Comparison of ENCODE assay signal across 26 cellular contexts in genomic region chr19:38759590-38760003, GRCh38. TPM values are rescaled to one million over a fixed set of nuclear protein-coding genes. Genes with fewer than 3 reads are reported as not detected.
DNase-seq lines count a peak whose midpoint lies in the region; ATAC-seq and TF ChIP-seq lines count a peak whose summit lies in the region.
"Had no signal": no experiment of that assay in that cellular context is flagged by ENCODE, and none has a peak within 500 bp of the region (broad histone marks: within the 10 kb centered on the region; RNA-seq: fewer than 3 reads in every experiment).

No MANE protein-coding gene starts in this region.

- H2AFZ ChIP-seq in hepatocyte, result no peak overlapping the region

- in situ Hi-C loops in SK-MEL-5 (cut with HindIII; ENCODE audit: low pct_unique_long_range_greater_than_20kb, low sequenced_read_pairs), result no loop called here

- whole genome bisulfite sequencing in hepatocyte (ENCODE audit: low lambda C conversion rate, missing lambda C conversion rate), result 69% methylated on average over 10 of the region's 10 CpGs

- peaks cover 2% of the 10 kb centered on the region for H3K79me2 ChIP-seq in hepatocyte

- DNase-seq in Calu3, result peak; percentile 79
- DNase-seq in SK-MEL-5 (ENCODE audit: low read depth, low spot score), result peak; percentile 80
- peak; percentile 40 for DNase-seq in hepatocyte (ENCODE audit: low spot score)
- DNase-seq in renal cortical epithelial cell (ENCODE audit: low read depth), result peak; percentile 94
- DNase-seq in activated gamma-delta T cell (lab: John Stamatoyannopoulos, UW), result no peak
- DNase-seq in caudate nucleus (lab: John Stamatoyannopoulos, UW), result no peak
- no peak for DNase-seq in NCI-H2029 (lab: John Stamatoyannopoulos, UW)
- DNase-seq: ACHN; activated CD4-positive, alpha-beta T cell treated with anti-CD3 and anti-CD28 coated beads for 1 hour; amniotic stem cell; effector memory CD4-positive, alpha-beta T cell; heart left ventricle; NCI-H1694 treated with DMSO at 0.1 percent for 48 hours; NCI-H2227 treated with DMSO at 0.1 percent for 48 hours; NK-92 treated with Interleukin-12 subunit alpha and Interleukin-12 subunit beta, amount 100 ng/mL, for 24 hours; SIG-M5; T1000 had no signal

- BruUV-seq in Calu3 (replicated peaks; lab: Mats Ljungman, UMichigan), result no TSS peak

- peaks cover 3% of the 10 kb centered on the region for H3K9me3 Mint-ChIP-seq in Calu3 (ENCODE audit: low read depth, unreplicated experiment)
- H3K9me3 Mint-ChIP-seq: central memory CD8-positive, alpha-beta T cell; stimulated activated effector memory CD8-positive, alpha-beta T cell treated with anti-CD3 and anti-CD28 coated beads, Interleukin-12 subunit alpha, Interleukin-12 subunit beta, amount 100 ng/mL, for 72 hours had no signal

- H3K36me3 Mint-ChIP-seq in Calu3 (ENCODE audit: insufficient read depth, unreplicated experiment), result peaks cover 46% of the 10 kb centered on the region
- H3K36me3 Mint-ChIP-seq: stimulated activated effector memory CD8-positive, alpha-beta T cell treated with anti-CD3 and anti-CD28 coated beads, Interleukin-12 subunit alpha, Interleukin-12 subunit beta, amount 100 ng/mL, for 72 hours had no signal

- no peaks in the 10 kb centered on the region for H3K27me3 ChIP-seq in hepatocyte
- H3K27me3 ChIP-seq: heart left ventricle, tibial nerve had no signal

- peak overlapping the region; percentile 34 for H3K4me3 Mint-ChIP-seq in Calu3 (ENCODE audit: low read depth, unreplicated experiment)
- H3K4me3 Mint-ChIP-seq: central memory CD8-positive, alpha-beta T cell; stimulated activated effector memory CD8-positive, alpha-beta T cell treated with anti-CD3 and anti-CD28 coated beads, Interleukin-12 subunit alpha, Interleukin-12 subunit beta, amount 100 ng/mL, for 72 hours had no signal

- no peak overlapping the region for H3K4me2 ChIP-seq in hepatocyte

- H3K27me3 Mint-ChIP-seq in Calu3 (ENCODE audit: unreplicated experiment), result no peaks in the 10 kb centered on the region
- H3K27me3 Mint-ChIP-seq: central memory CD8-positive, alpha-beta T cell had no signal

- intact Hi-C loops in Calu3 (cut with micrococcal nuclease; ENCODE audit: unreplicated experiment), result loop anchor here (5.0 kb wide), 2 partner anchors 38 to 73 kb away; partner anchors contain the start of gene ECH1

- no peak overlapping the region for H3K4me3 ChIP-seq in hepatocyte
- H3K4me3 ChIP-seq: heart left ventricle, tibial nerve had no signal

- CTCF ChIA-PET in Calu3 (lab: Charles Lee), result no interaction called here

- no peaks in the 10 kb centered on the region for H3K9me2 ChIP-seq in hepatocyte (replicated peaks; ENCODE audit: insufficient read depth)

- TF ChIP-seq CTCF in Calu3 (IDR thresholded peaks at IDR 0.05; ENCODE audit: unreplicated experiment) (no peak), hepatocyte (IDR thresholded peaks at IDR 0.05; ENCODE audit: poor library complexity) (no peak)

- H4K20me1 ChIP-seq in hepatocyte (ENCODE audit: insufficient read depth, poor library complexity, severe bottlenecking), result no peaks in the 10 kb centered on the region

- H3K27ac Mint-ChIP-seq in Calu3 (ENCODE audit: unreplicated experiment), result peak overlapping the region; percentile 99
- H3K27ac Mint-ChIP-seq: stimulated activated effector memory CD8-positive, alpha-beta T cell treated with anti-CD3 and anti-CD28 coated beads, Interleukin-12 subunit alpha, Interleukin-12 subunit beta, amount 100 ng/mL, for 72 hours had no signal

- H3K4me1 Mint-ChIP-seq in Calu3 (ENCODE audit: low read depth, unreplicated experiment), result peaks cover 52% of the 10 kb centered on the region
- H3K4me1 Mint-ChIP-seq: stimulated activated effector memory CD8-positive, alpha-beta T cell treated with anti-CD3 and anti-CD28 coated beads, Interleukin-12 subunit alpha, Interleukin-12 subunit beta, amount 100 ng/mL, for 72 hours had no signal

- H3K27ac ChIP-seq in hepatocyte (no peak overlapping the region), caudate nucleus (ENCODE audit: low read depth, low read length) (no peak overlapping the region)
- H3K27ac ChIP-seq: C4-2B, heart left ventricle, tibial nerve had no signal

- H3K9me3 ChIP-seq in hepatocyte (ENCODE audit: low read depth), result no peaks in the 10 kb centered on the region
- H3K9me3 ChIP-seq: tibial nerve had no signal

- H3K4me1 ChIP-seq in hepatocyte (ENCODE audit: insufficient read depth), result peaks cover 12% of the 10 kb centered on the region
- H3K4me1 ChIP-seq: heart left ventricle, tibial nerve had no signal

- no peaks in the 10 kb centered on the region for H3K36me3 ChIP-seq in hepatocyte (replicated peaks; ENCODE audit: insufficient read depth, low read depth)
- H3K36me3 ChIP-seq: heart left ventricle, tibial nerve had no signal

- no peak for ATAC-seq in GM21447 (IDR thresholded peaks at IDR 0.05; ENCODE audit: unreplicated experiment)
- ATAC-seq: heart left ventricle; stimulated activated effector memory CD8-positive, alpha-beta T cell treated with anti-CD3 and anti-CD28 coated beads, Interleukin-12 subunit alpha, Interleukin-12 subunit beta, amount 100 ng/mL, for 72 hours had no signal

RNA-seq across cellular contexts. Expression of gene LGALS7, which starts 13.7 kb away (rescaled TPM):
- total RNA-seq in Calu3 (2022), result not detected in 2 replicates
- total RNA-seq in SK-MEL-5 (2014; rRNA removed; shearing (Covaris generic)), result not detected in 2 replicates
- polyA plus RNA-seq in SK-MEL-5 (2015; cell fraction: cytosol; rRNA removed), result not detected in 2 replicates
- polyA plus RNA-seq in SK-MEL-5 (2015; cell fraction: nucleus; rRNA removed), result not detected in 2 replicates
- not detected in 2 replicates for total RNA-seq in hepatocyte
- 1.2 TPM in 2 replicates for polyA plus RNA-seq in hepatocyte
- not detected in 2 replicates for total RNA-seq in renal cortical epithelial cell
- total RNA-seq: fibroblast of lung, heart left ventricle, mesenteric fat pad, pulmonary artery endothelial cell, tibial nerve had no signal
- polyA plus RNA-seq: fibroblast of lung, neural cell had no signal

RNA-seq across cellular contexts. Expression of gene CAPN12, which starts 15.3 kb away (rescaled TPM):
- total RNA-seq in Calu3 (2022) (14.5 and 14.7 TPM in 2 replicates), hepatocyte (12.5 and 26.6 TPM in 2 replicates), renal cortical epithelial cell (2.6 and 3.6 TPM in 2 replicates)
- total RNA-seq in SK-MEL-5 (2014; rRNA removed; shearing (Covaris generic)), result not detected in 2 replicates
- not detected in 2 replicates for polyA plus RNA-seq in SK-MEL-5 (2015; cell fraction: cytosol; rRNA removed)
- polyA plus RNA-seq in SK-MEL-5 (2015; cell fraction: nucleus; rRNA removed), result not detected in 2 replicates
- 24.3 and 38.9 TPM in 2 replicates for polyA plus RNA-seq in hepatocyte
- polyA plus RNA-seq: neural cell had no signal

RNA-seq across cellular contexts. Expression of gene LGALS7B, which starts 29.4 kb away (rescaled TPM):
- total RNA-seq in Calu3 (2022) (3.2 and 4.8 TPM in 2 replicates), hepatocyte (0.64 TPM in 1 of 2 replicates, not detected in the other), renal cortical epithelial cell (3.6 TPM in 1 of 2 replicates, not detected in the other)
- not detected in 2 replicates for total RNA-seq in SK-MEL-5 (2014; rRNA removed; shearing (Covaris generic))
- polyA plus RNA-seq in SK-MEL-5 (2015; cell fraction: cytosol; rRNA removed), result not detected in 2 replicates
- polyA plus RNA-seq in SK-MEL-5 (2015; cell fraction: nucleus; rRNA removed), result not detected in 2 replicates
- 0.72 TPM in 1 of 2 replicates, not detected in the other for polyA plus RNA-seq in hepatocyte
- total RNA-seq: fibroblast of lung, heart left ventricle, mesenteric fat pad, pulmonary artery endothelial cell, tibial nerve had no signal
- polyA plus RNA-seq: heart left ventricle, neural cell had no signal

RNA-seq across cellular contexts. Expression of gene LGALS4, which starts 53.1 kb away (rescaled TPM):
- total RNA-seq in Calu3 (2022) (321 and 537 TPM in 2 replicates), hepatocyte (147 and 148 TPM in 2 replicates), renal cortical epithelial cell (not detected in 2 replicates)
- not detected in 2 replicates for total RNA-seq in SK-MEL-5 (2014; rRNA removed; shearing (Covaris generic))
- polyA plus RNA-seq in SK-MEL-5 (2015; cell fraction: cytosol; rRNA removed), result not detected in 2 replicates
- polyA plus RNA-seq in SK-MEL-5 (2015; cell fraction: nucleus; rRNA removed), result 1.4 and 4.1 TPM in 2 replicates
- polyA plus RNA-seq in hepatocyte, result 181 and 199 TPM in 2 replicates
- total RNA-seq: fibroblast of lung, pulmonary artery endothelial cell had no signal
- polyA plus RNA-seq: fibroblast of lung had no signal

Comparison
In these comparisons a context has a peak if more than half of its experiments do, and no peak if none do; other contexts are left out.
1. DNase-seq: peak in Calu3 (single experiment), SK-MEL-5 (single experiment), hepatocyte (single experiment) and renal cortical epithelial cell (single experiment); none in activated gamma-delta T cell (single experiment), caudate nucleus (0 of 61) and NCI-H2029 (single experiment).